ENCODE assay signal across 1 cellular context in the genomic region with DNA sequence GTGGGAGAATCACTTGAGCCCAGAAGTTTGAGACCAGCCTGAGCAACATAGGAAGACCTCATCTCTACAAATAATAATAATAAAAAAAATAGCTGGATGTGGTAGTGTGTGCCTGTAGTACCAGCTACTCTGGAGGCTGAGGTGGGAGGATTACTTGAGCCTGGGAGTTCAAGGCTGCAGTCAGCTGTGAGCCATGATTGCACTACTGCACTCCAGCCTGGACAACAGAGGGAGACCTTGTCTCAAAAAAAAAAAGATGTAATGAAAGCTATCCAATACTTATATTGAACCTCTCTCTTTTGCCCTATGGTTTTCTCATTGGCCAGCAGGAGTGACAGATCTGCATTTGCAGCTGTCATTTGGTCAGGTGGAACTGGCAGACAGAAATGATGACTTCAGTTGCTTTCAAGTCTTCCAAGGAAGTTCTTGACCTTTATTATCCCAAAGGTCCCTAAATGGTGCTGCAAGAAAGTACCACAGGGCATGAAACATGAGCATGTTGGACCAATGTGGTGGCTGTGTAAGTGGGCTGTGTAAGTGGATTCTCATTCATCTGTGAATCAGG.
TF ChIP-seq lines count a peak whose summit lies in the region.

No MANE protein-coding gene starts in this region.

TF ChIP-seq in SK-N-SH, 30 proteins besides CTCF, POLR2A, EP300 and RAD21 (continued from another document):
- TF ChIP-seq, protein P1, sequence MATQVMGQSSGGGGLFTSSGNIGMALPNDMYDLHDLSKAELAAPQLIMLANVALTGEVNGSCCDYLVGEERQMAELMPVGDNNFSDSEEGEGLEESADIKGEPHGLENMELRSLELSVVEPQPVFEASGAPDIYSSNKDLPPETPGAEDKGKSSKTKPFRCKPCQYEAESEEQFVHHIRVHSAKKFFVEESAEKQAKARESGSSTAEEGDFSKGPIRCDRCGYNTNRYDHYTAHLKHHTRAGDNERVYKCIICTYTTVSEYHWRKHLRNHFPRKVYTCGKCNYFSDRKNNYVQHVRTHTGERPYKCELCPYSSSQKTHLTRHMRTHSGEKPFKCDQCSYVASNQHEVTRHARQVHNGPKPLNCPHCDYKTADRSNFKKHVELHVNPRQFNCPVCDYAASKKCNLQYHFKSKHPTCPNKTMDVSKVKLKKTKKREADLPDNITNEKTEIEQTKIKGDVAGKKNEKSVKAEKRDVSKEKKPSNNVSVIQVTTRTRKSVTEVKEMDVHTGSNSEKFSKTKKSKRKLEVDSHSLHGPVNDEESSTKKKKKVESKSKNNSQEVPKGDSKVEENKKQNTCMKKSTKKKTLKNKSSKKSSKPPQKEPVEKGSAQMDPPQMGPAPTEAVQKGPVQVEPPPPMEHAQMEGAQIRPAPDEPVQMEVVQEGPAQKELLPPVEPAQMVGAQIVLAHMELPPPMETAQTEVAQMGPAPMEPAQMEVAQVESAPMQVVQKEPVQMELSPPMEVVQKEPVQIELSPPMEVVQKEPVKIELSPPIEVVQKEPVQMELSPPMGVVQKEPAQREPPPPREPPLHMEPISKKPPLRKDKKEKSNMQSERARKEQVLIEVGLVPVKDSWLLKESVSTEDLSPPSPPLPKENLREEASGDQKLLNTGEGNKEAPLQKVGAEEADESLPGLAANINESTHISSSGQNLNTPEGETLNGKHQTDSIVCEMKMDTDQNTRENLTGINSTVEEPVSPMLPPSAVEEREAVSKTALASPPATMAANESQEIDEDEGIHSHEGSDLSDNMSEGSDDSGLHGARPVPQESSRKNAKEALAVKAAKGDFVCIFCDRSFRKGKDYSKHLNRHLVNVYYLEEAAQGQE (IDR thresholded peaks at IDR 0.05; ENCODE audit: low read depth, low read length), result no peak
- TF ChIP-seq YY1 (IDR thresholded peaks at IDR 0.05; ENCODE audit: low read depth), result no peak
- no peak for TF ChIP-seq NFIC (IDR thresholded peaks at IDR 0.05; ENCODE audit: borderline replicate concordance)
- no peak for TF ChIP-seq FOXM1 (IDR thresholded peaks at IDR 0.05; ENCODE audit: low read depth)
- TF ChIP-seq SMC3 (IDR thresholded peaks at IDR 0.05; ENCODE audit: low read depth, low read length), result no peak; the same call in 1 of the 2 replicates
- no peak for TF ChIP-seq JUND (IDR thresholded peaks at IDR 0.05)
- TF ChIP-seq, protein P2, sequence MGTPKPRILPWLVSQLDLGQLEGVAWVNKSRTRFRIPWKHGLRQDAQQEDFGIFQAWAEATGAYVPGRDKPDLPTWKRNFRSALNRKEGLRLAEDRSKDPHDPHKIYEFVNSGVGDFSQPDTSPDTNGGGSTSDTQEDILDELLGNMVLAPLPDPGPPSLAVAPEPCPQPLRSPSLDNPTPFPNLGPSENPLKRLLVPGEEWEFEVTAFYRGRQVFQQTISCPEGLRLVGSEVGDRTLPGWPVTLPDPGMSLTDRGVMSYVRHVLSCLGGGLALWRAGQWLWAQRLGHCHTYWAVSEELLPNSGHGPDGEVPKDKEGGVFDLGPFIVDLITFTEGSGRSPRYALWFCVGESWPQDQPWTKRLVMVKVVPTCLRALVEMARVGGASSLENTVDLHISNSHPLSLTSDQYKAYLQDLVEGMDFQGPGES (IDR thresholded peaks at IDR 0.05; ENCODE audit: low read depth, low read length), result no peak
